2 cellular contexts compared by ENCODE assay signal in genomic region chr11:118450451-118450850, GRCh38.
TF ChIP-seq lines count a peak whose summit lies in the region.

No MANE protein-coding gene starts in this region.

TF ChIP-seq in HepG2, 621 proteins besides CTCF, POLR2A, EP300 and RAD21:
- TF ChIP-seq ZNF281 (CRISPR knock-in tag; IDR thresholded peaks at IDR 0.05; ENCODE audit: borderline replicate concordance): no peak
- no peak for TF ChIP-seq KLF16 (CRISPR knock-in tag; IDR thresholded peaks at IDR 0.05)
- no peak for TF ChIP-seq SOX13 (IDR thresholded peaks at IDR 0.05)
- TF ChIP-seq SOX13 (CRISPR knock-in tag; conservative IDR thresholded peaks at IDR 0.05 in 1 of 2, IDR thresholded peaks at IDR 0.05 in 1 of 2): peak in 1 of 2 experiments; percentile 62; a peak in 2 of 4 replicates
- no peak for TF ChIP-seq ZNF569 (CRISPR knock-in tag; IDR thresholded peaks at IDR 0.05; ENCODE audit: borderline replicate concordance)
- TF ChIP-seq NR2F6 (IDR thresholded peaks at IDR 0.05): no peak
- TF ChIP-seq NR2F6 (CRISPR knock-in tag; IDR thresholded peaks at IDR 0.05): 0 out of 2 replicates have a peak, but pooled peaks have one; percentile 13
- TF ChIP-seq TEAD3 (CRISPR knock-in tag; optimal IDR thresholded peaks at IDR 0.05; ENCODE audit: borderline replicate concordance): no peak
- no peak for TF ChIP-seq SOX6 (IDR thresholded peaks at IDR 0.05)
- TF ChIP-seq SOX6 (CRISPR knock-in tag; IDR thresholded peaks at IDR 0.05): peak; percentile 15; the same call in 1 of the 2 replicates
- no peak for TF ChIP-seq PRDM4 (CRISPR knock-in tag; IDR thresholded peaks at IDR 0.05; ENCODE audit: borderline replicate concordance)
- peak; percentile 34; the same call in 1 of the 2 replicates for TF ChIP-seq SOX5 (CRISPR knock-in tag; IDR thresholded peaks at IDR 0.05; ENCODE audit: borderline replicate concordance)
- no peak for TF ChIP-seq ZNF441 (CRISPR knock-in tag; IDR thresholded peaks at IDR 0.05; ENCODE audit: borderline replicate concordance)
- 0 out of 2 replicates have a peak, but pooled peaks have one; percentile 33 for TF ChIP-seq RFX5 (IDR thresholded peaks at IDR 0.05; ENCODE audit: low read depth, low read length)

TF ChIP-seq in WTC11, 78 proteins besides CTCF, POLR2A, EP300 and RAD21:
- TF ChIP-seq ZNF671 (CRISPR knock-in tag; IDR thresholded peaks at IDR 0.05): no peak
- TF ChIP-seq SP1 (CRISPR knock-in tag; conservative IDR thresholded peaks at IDR 0.05): no peak
- TF ChIP-seq IRF2 (CRISPR knock-in tag; IDR thresholded peaks at IDR 0.05; ENCODE audit: borderline replicate concordance, low read depth): no peak
- no peak for TF ChIP-seq ZNF425 (CRISPR knock-in tag; conservative IDR thresholded peaks at IDR 0.05)
- no peak for TF ChIP-seq FOXP1 (CRISPR knock-in tag; IDR thresholded peaks at IDR 0.05; ENCODE audit: borderline replicate concordance)
- TF ChIP-seq ZNF423 (CRISPR knock-in tag; IDR thresholded peaks at IDR 0.05): no peak
- no peak for TF ChIP-seq EMX1 (CRISPR knock-in tag; IDR thresholded peaks at IDR 0.05)
- TF ChIP-seq ZNF532 (CRISPR knock-in tag; IDR thresholded peaks at IDR 0.05; ENCODE audit: borderline replicate concordance): no peak
- TF ChIP-seq ETV6 (CRISPR knock-in tag; IDR thresholded peaks at IDR 0.05): no peak
- TF ChIP-seq SMAD4 (CRISPR knock-in tag; IDR thresholded peaks at IDR 0.05): no peak
- no peak for TF ChIP-seq ZBTB43 (CRISPR knock-in tag; IDR thresholded peaks at IDR 0.05)
- no peak for TF ChIP-seq ARID4B (CRISPR knock-in tag; IDR thresholded peaks at IDR 0.05; ENCODE audit: borderline replicate concordance)
- TF ChIP-seq ZNF232 (CRISPR knock-in tag; IDR thresholded peaks at IDR 0.05): no peak
- TF ChIP-seq PRDM15 (CRISPR knock-in tag; IDR thresholded peaks at IDR 0.05): no peak
- no peak for TF ChIP-seq ATF3 (CRISPR knock-in tag; conservative IDR thresholded peaks at IDR 0.05)
